In the genomic region with DNA sequence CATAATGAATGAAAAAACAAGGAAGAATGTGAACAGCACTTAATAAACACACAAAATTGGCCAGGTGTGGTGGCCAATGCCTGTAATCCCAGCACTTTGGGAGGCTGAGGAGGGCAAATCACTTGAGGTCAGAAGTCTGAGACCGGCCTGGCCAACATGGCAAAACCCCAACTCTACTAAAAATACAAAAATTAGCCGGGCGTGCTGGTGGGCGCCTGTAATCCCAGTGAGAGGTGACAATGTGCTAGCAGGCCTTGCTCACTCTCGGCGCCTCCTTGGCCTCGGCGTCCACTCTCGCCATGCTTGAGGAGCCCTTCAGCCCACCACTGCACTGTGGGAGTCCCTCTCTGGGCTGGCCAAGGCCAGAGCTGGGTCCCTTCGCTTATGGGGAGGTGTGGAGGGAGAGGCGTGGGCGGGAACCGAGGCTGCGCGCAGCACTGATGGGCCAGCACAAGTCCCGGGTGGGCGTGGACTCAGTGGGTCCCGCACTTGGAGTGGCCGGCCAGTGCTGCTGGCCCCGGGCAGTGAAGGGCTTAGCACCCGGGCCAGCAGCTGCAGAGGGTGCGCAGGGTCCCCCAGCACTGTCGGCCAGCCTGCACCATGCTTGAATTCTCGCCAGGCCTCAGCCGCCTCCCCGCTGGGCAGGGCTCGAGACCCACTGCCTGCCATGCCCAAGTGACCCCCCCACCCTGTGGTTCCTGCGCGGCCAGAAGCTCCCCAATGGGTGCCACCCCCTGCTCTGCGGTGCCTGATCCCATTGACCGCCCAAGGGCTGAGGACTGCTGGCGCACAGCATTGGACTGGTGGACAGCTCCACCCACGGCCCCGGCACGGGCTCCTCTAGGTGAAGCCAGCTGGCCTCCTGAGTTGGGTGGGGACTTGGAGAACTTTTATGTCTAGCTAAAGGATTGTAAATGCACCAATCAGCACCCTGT, we compare ENCODE assay signal across 1 cellular context.
TF ChIP-seq lines count a peak whose summit lies in the region.

No MANE protein-coding gene starts in this region.

TF ChIP-seq in H1, 55 proteins besides CTCF, POLR2A, EP300 and RAD21:
- TF ChIP-seq RFX5 (IDR thresholded peaks at IDR 0.05; ENCODE audit: borderline replicate concordance, low read depth, low read length) = no peak
- TF ChIP-seq, protein P1, sequence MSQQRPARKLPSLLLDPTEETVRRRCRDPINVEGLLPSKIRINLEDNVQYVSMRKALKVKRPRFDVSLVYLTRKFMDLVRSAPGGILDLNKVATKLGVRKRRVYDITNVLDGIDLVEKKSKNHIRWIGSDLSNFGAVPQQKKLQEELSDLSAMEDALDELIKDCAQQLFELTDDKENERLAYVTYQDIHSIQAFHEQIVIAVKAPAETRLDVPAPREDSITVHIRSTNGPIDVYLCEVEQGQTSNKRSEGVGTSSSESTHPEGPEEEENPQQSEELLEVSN (IDR thresholded peaks at IDR 0.05) = no peak
- no peak for TF ChIP-seq RBBP5 (IDR thresholded peaks at IDR 0.05; ENCODE audit: borderline replicate concordance, low read depth, low read length)
- no peak for TF ChIP-seq SRF (IDR thresholded peaks at IDR 0.05; ENCODE audit: low read depth, low read length)
- no peak for TF ChIP-seq HDAC2 (IDR thresholded peaks at IDR 0.05; ENCODE audit: borderline replicate concordance in 1 of 2, low read depth in 2 of 2, low read length in 2 of 2)
- no peak for TF ChIP-seq FOSL1 (IDR thresholded peaks at IDR 0.05; ENCODE audit: insufficient read depth, low read depth, low read length)
- TF ChIP-seq YY1 (IDR thresholded peaks at IDR 0.05; ENCODE audit: low read depth, low read length) = no peak
- no peak for TF ChIP-seq HDAC6 (IDR thresholded peaks at IDR 0.05; ENCODE audit: low read depth, low read length)
- TF ChIP-seq GTF2F1 (IDR thresholded peaks at IDR 0.05; ENCODE audit: borderline replicate concordance, low read depth, low read length) = no peak
- TF ChIP-seq KDM1A (IDR thresholded peaks at IDR 0.05; ENCODE audit: borderline replicate concordance, low read length) = no peak
- TF ChIP-seq POLR2AphosphoS5 (IDR thresholded peaks at IDR 0.05; ENCODE audit: low read depth, low read length) = no peak
- TF ChIP-seq, protein P2, sequence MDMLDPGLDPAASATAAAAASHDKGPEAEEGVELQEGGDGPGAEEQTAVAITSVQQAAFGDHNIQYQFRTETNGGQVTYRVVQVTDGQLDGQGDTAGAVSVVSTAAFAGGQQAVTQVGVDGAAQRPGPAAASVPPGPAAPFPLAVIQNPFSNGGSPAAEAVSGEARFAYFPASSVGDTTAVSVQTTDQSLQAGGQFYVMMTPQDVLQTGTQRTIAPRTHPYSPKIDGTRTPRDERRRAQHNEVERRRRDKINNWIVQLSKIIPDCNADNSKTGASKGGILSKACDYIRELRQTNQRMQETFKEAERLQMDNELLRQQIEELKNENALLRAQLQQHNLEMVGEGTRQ (IDR thresholded peaks at IDR 0.05; ENCODE audit: low read length) = no peak
